17 cellular contexts compared by ENCODE assay signal in genomic region chr15:45449878-45450277, GRCh38.
DNase-seq lines count a peak whose midpoint lies in the region; ATAC-seq and TF ChIP-seq lines count a peak whose summit lies in the region.
"Had no signal": no experiment of that assay in that cellular context is flagged by ENCODE, and none has a peak within 500 bp of the region (broad histone marks: within the 10 kb centered on the region; RNA-seq: fewer than 3 reads in every experiment).

No MANE protein-coding gene starts in this region.

- no peaks in the 10 kb centered on the region for H3F3A ChIP-seq in PC-3 (ENCODE audit: low read length, unreplicated experiment)

- peak overlapping the region; percentile 8; the same call in 1 of the 2 replicates for H3K4me3 ChIP-seq in PC-3 (ENCODE audit: low read length)
- H3K4me3 ChIP-seq in esophagus squamous epithelium, result no peak overlapping the region
- H3K4me3 ChIP-seq in prostate gland, result no peak overlapping the region

- no peaks in the 10 kb centered on the region for H3K9me2 ChIP-seq in PC-3 (replicated peaks; ENCODE audit: low read length)

- H3K4me1 ChIP-seq in PC-3 (ENCODE audit: insufficient read depth, low read length) (peaks cover 54% of the 10 kb centered on the region), esophagus squamous epithelium (peaks cover 8 to 48% (median 10%) of the 10 kb centered on the region in 3 donors), prostate gland (replicated peaks) (no peaks in the 10 kb centered on the region)

- TF ChIP-seq CTCF in PC-3 (conservative IDR thresholded peaks at IDR 0.05; ENCODE audit: low read depth, low read length) (no peak), esophagus squamous epithelium (IDR thresholded peaks at IDR 0.05) (no peak), prostate gland (IDR thresholded peaks at IDR 0.05) (peak in 2 of 4 experiments; percentile 5 to 34)

- WGBS in esophagus squamous epithelium, 2 donors, result 62 to 68% methylated on average over 10 to 11 of the region's 11 CpGs
- 62% methylated on average over 11 of the region's 11 CpGs for WGBS in prostate gland

- no peaks in the 10 kb centered on the region for H3K36me3 Mint-ChIP-seq in T-cell
- H3K36me3 Mint-ChIP-seq: immature natural killer cell had no signal

- H3K27ac Mint-ChIP-seq in T-cell, result no peak overlapping the region
- H3K27ac Mint-ChIP-seq: mesothelial cell of epicardium, WTC11 had no signal

- H3K9me3 ChIP-seq in PC-3 (ENCODE audit: low read length) (no peaks in the 10 kb centered on the region), esophagus squamous epithelium (no peaks in the 10 kb centered on the region), prostate gland (no peaks in the 10 kb centered on the region)

- CTCF ChIA-PET in PC-3 (lab: Charles Lee) (no interaction called here), T-cell (lab: Charles Lee) (no interaction called here)

- intact Hi-C loops in PC-3 (cut with micrococcal nuclease) (loop anchor here (10.0 kb wide), 2 partner anchors 245 to 285 kb away; no protein-coding TSS in a partner anchor), esophagus squamous epithelium (cut with DNase I) (no loop called here), prostate gland (cut with DNase I) (no loop called here)

- H3K9ac ChIP-seq in PC-3 (ENCODE audit: low read length), result peak overlapping the region; percentile 59

- peak; percentile 85 for DNase-seq in DMS53 (lab: John Stamatoyannopoulos, UW)
- peak; percentile 97 for DNase-seq in PC-3
- no peak for DNase-seq in esophagus squamous epithelium (lab: John Stamatoyannopoulos, UW)
- DNase-seq in prostate gland (ENCODE audit: low spot score), result peak; percentile 85
- DNase-seq in T-cell, result no peak
- DNase-seq in GDM1 (lab: John Stamatoyannopoulos, UW), result no peak
- DNase-seq: activated effector memory CD4-positive, alpha-beta T cell treated with anti-CD3 and anti-CD28 coated beads, Interleukin-2, amount 50 U/mL, for 16 hours; DMS 273 treated with DMSO at 0.1 percent for 48 hours; glutamatergic neuron; immature natural killer cell; Kasumi-1; NCI-H1436 treated with DMSO at 0.1 percent for 48 hours; stimulated activated CD4-positive, alpha-beta T cell treated with anti-CD3 and anti-CD28 coated beads, Interleukin-12 subunit alpha, Interleukin-12 subunit beta, amount 100 ng/mL, for 4 hours had no signal

- ATAC-seq in PC-3, result peak; percentile 79
- no peak for ATAC-seq in T-cell (replicated peaks in 1 of 4)
- ATAC-seq in GM19035 (IDR thresholded peaks at IDR 0.05; ENCODE audit: unreplicated experiment), result no peak
- no peak for ATAC-seq in HG03342 (IDR thresholded peaks at IDR 0.05; ENCODE audit: unreplicated experiment)
- ATAC-seq: WTC11 had no signal

- H3K27ac ChIP-seq in PC-3 (ENCODE audit: low read length) (peak overlapping the region; percentile 88), esophagus squamous epithelium (peak overlapping the region; percentile 61 to 76 (median 69)), prostate gland (peak overlapping the region in 1 of 2 donors; percentile 33)

- TF ChIP-seq POLR2A in esophagus squamous epithelium (IDR thresholded peaks at IDR 0.05) (no peak), prostate gland (IDR thresholded peaks at IDR 0.05) (peak; percentile 28)

- no peak overlapping the region for H3K4me3 Mint-ChIP-seq in T-cell
- H3K4me3 Mint-ChIP-seq: immature natural killer cell, mesothelial cell of epicardium, WTC11 had no signal

- POLR2A ChIA-PET in PC-3 (lab: Charles Lee; ENCODE audit: unreplicated experiment) (interaction anchor here (0.6 kb wide), 1 partner anchor 817 kb away, joined by 7 read pairs; no protein-coding TSS in a partner anchor), T-cell (lab: Charles Lee) (no interaction called here)

- peak overlapping the region; percentile 10; the same call in 1 of the 2 replicates for H2AFZ ChIP-seq in PC-3 (ENCODE audit: low read length)

- H3K79me2 ChIP-seq in PC-3 (ENCODE audit: low read length), result 0 out of 2 replicates have a peak, but pooled peaks cover 3% of the 10 kb centered on the region

- H3K9me3 Mint-ChIP-seq in T-cell, result no peaks in the 10 kb centered on the region
- H3K9me3 Mint-ChIP-seq: immature natural killer cell had no signal

- H4K20me1 ChIP-seq in PC-3 (ENCODE audit: low read length), result no peaks in the 10 kb centered on the region

- no peaks in the 10 kb centered on the region for H3K36me3 ChIP-seq in PC-3 (ENCODE audit: low read depth, low read length)
- no peaks in the 10 kb centered on the region for H3K36me3 ChIP-seq in esophagus squamous epithelium
- no peaks in the 10 kb centered on the region for H3K36me3 ChIP-seq in prostate gland

- peak overlapping the region; percentile 60 for H3K4me2 ChIP-seq in PC-3 (ENCODE audit: low read length)

- BruUV-seq in PC-3 (replicated peaks; lab: Mats Ljungman, UMichigan), result no TSS peak

- H3K4me1 Mint-ChIP-seq in T-cell, result peaks cover 10 to 13% (median 10%) of the 10 kb centered on the region in 3 donors
- H3K4me1 Mint-ChIP-seq: mesothelial cell of epicardium had no signal

- no peaks in the 10 kb centered on the region for H3K27me3 ChIP-seq in PC-3 (ENCODE audit: low read length)
- no peaks in the 10 kb centered on the region for H3K27me3 ChIP-seq in esophagus squamous epithelium
- no peaks in the 10 kb centered on the region for H3K27me3 ChIP-seq in prostate gland (replicated peaks; ENCODE audit: insufficient read depth)

- peaks cover 0 to 3% of the 10 kb centered on the region in 2 donors for H3K27me3 Mint-ChIP-seq in T-cell

Comparison
In these comparisons a context has a peak if more than half of its experiments do, and no peak if none do; other contexts are left out.
1. DNase-seq: peak in DMS53 (single experiment), PC-3 (single experiment) and prostate gland (single experiment); none in esophagus squamous epithelium (single experiment), T-cell (0 of 34) and GDM1 (single experiment).